19 cellular contexts compared by ENCODE assay signal in the genomic region with DNA sequence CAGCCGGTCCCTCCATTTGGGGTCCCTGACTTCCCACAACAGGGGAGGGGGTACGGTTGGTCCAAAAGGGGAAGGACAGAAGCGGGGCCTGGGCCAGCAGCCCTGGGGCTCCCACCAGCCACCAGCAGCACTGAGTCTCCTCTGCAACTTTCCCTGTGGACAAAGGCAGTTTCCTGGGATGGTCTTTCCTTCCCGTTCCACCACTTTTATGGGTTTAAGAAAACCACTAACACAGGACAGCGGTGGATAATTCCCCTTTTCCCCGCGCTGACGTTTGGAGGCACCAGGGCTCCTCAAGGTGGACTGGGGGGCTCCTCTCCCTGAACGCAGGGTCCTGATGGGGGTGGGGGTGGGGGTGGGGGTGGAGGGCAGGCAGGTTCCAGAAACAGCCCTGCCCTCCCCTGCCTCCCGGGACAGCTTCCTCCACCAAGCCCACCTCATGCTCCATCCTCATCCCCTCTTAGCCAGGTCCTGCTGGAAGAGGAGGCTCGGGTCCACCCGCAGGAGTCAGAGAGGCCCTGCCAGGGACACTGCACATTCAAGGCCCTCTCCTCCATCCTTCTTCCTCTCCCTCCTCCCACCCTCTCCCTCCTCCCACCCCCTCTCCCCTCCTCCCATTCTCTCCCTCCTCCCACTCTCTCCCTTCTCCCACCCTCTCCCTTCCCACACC. TPM values are rescaled to one million over a fixed set of nuclear protein-coding genes. Genes with fewer than 3 reads are reported as not detected.
DNase-seq lines count a peak whose midpoint lies in the region; ATAC-seq and TF ChIP-seq lines count a peak whose summit lies in the region.
"Had no signal": no experiment of that assay in that cellular context is flagged by ENCODE, and none has a peak within 500 bp of the region (broad histone marks: within the 10 kb centered on the region; RNA-seq: fewer than 3 reads in every experiment).

No MANE protein-coding gene starts in this region.

- no peak for TF ChIP-seq EP300 in tibial nerve (IDR thresholded peaks at IDR 0.05)

- H3K4me1 ChIP-seq in IMR-90 (ENCODE audit: control insufficient read depth, insufficient read depth, low read length) (peaks cover 39% of the 10 kb centered on the region), mesenchymal stem cell (ENCODE audit: control insufficient read depth, insufficient read depth, low read depth, low read length) (peaks cover 46% of the 10 kb centered on the region), tibial nerve (peaks cover 0 to 67% (median 43%) of the 10 kb centered on the region in 4 donors)

- H3K27me3 ChIP-seq in IMR-90 (ENCODE audit: control insufficient read depth, insufficient read depth, low read length) (no peaks in the 10 kb centered on the region), mesenchymal stem cell (ENCODE audit: control insufficient read depth in 1 of 2, insufficient read depth in 1 of 2, low read length in 2 of 2) (no peaks in the 10 kb centered on the region), tibial nerve (no peaks in the 10 kb centered on the region)

- no peak overlapping the region for H3K18ac ChIP-seq in IMR-90 (ENCODE audit: low read depth, low read length)
- H3K18ac ChIP-seq in mesenchymal stem cell (ENCODE audit: low read depth in 1 of 2, low read length in 2 of 2) = peak overlapping the region; percentile 58 to 95

- no peak overlapping the region for H2AFZ ChIP-seq in IMR-90 (replicated peaks; ENCODE audit: low read length, poor library complexity)
- H2AFZ ChIP-seq in mesenchymal stem cell (ENCODE audit: low read depth, low read length) = no peak overlapping the region

- H3K9me1 ChIP-seq in IMR-90 (ENCODE audit: insufficient read depth, low read length) = no peaks in the 10 kb centered on the region; the same call in 1 of the 2 replicates

- POLR2A ChIA-PET in IMR-90 (lab: Charles Lee; ENCODE audit: unreplicated experiment) = interaction anchor here (0.5 kb wide), 1 partner anchor 318 kb away, joined by 5 read pairs; no protein-coding TSS in a partner anchor

- H2AK9ac ChIP-seq in IMR-90 (replicated peaks; ENCODE audit: low read depth, low read length, poor library complexity) = no peak overlapping the region

- H3K23ac ChIP-seq in IMR-90 (ENCODE audit: low read depth, low read length) (no peak overlapping the region), mesenchymal stem cell (ENCODE audit: low read length in 2 of 2) (no peak overlapping the region)

- no peaks in the 10 kb centered on the region for H3K36me3 Mint-ChIP-seq in stimulated activated effector memory CD8-positive, alpha-beta T cell treated with anti-CD3 and anti-CD28 coated beads, Interleukin-12 subunit alpha, Interleukin-12 subunit beta, amount 100 ng/mL, for 72 hours

- H4K20me1 ChIP-seq in IMR-90 (ENCODE audit: insufficient read depth, low read length) = peaks cover 2% of the 10 kb centered on the region

- H3K27ac ChIP-seq in IMR-90 (ENCODE audit: insufficient read depth, low read length) = no peak overlapping the region
- no peak overlapping the region for H3K27ac ChIP-seq in mesenchymal stem cell (ENCODE audit: low read length, poor library complexity, severe bottlenecking)
- H3K27ac ChIP-seq in tibial nerve = peak overlapping the region in 3 of 4 donors; percentile 62 to 98 (median 93)
- H3K27ac ChIP-seq: suprapubic skin had no signal

- 0 out of 3 replicates have a peak overlapping the region, but pooled peaks have one; percentile 17 for H2BK15ac ChIP-seq in IMR-90 (ENCODE audit: low read depth, low read length)
- H2BK15ac ChIP-seq in mesenchymal stem cell (ENCODE audit: low read depth, poor library complexity, severe bottlenecking) = peak overlapping the region; percentile 70

- H3K14ac ChIP-seq in IMR-90 (replicated peaks; ENCODE audit: low read depth, low read length) = no peak overlapping the region
- peak overlapping the region in 1 of 2 experiments; percentile 44 for H3K14ac ChIP-seq in mesenchymal stem cell (ENCODE audit: low read length in 2 of 2)

- peak overlapping the region in 1 of 2 experiments; percentile 99 for H2BK12ac ChIP-seq in mesenchymal stem cell (ENCODE audit: low read length in 2 of 2)

- H3K4ac ChIP-seq in IMR-90 (ENCODE audit: low read depth, low read length) = peak overlapping the region; percentile 46; the same call in 1 of the 2 replicates
- peak overlapping the region in 1 of 2 experiments; percentile 98 for H3K4ac ChIP-seq in mesenchymal stem cell (ENCODE audit: low read depth in 1 of 2, low read length in 2 of 2)

- peak overlapping the region in 1 of 2 experiments; percentile 2; a peak in 1 of 4 replicates for H4K8ac ChIP-seq in IMR-90 (ENCODE audit: low read depth in 2 of 2, low read length in 2 of 2)
- H4K8ac ChIP-seq in mesenchymal stem cell (ENCODE audit: low read length) = peak overlapping the region; percentile 45

- TF ChIP-seq CTCF in IMR-90 (conservative IDR thresholded peaks at IDR 0.05; ENCODE audit: low read depth, low read length) (no peak), tibial nerve (IDR thresholded peaks at IDR 0.05) (no peak)

- intact Hi-C loops in IMR-90 (cut with micrococcal nuclease) = loop anchor here (10.0 kb wide), 1 partner anchor 348 kb away; the partner anchor contains the start of genes C21orf58 and PCNT

- no peak for ATAC-seq in IMR-90 (ENCODE audit: low read depth)
- no peak for ATAC-seq in stimulated activated effector memory CD8-positive, alpha-beta T cell treated with anti-CD3 and anti-CD28 coated beads, Interleukin-12 subunit alpha, Interleukin-12 subunit beta, amount 100 ng/mL, for 72 hours
- ATAC-seq: mucosa of descending colon had no signal

- no peak overlapping the region for H3K9ac ChIP-seq in IMR-90 (ENCODE audit: low read depth, low read length)
- peak overlapping the region; percentile 51 for H3K9ac ChIP-seq in mesenchymal stem cell (ENCODE audit: low read length)

- H2BK5ac ChIP-seq in IMR-90 (ENCODE audit: low read depth, low read length, poor library complexity, severe bottlenecking) (no peak overlapping the region), mesenchymal stem cell (ENCODE audit: low read depth, low read length, poor library complexity, severe bottlenecking) (no peak overlapping the region)

- no peak overlapping the region for H3K56ac ChIP-seq in IMR-90 (ENCODE audit: extremely low read depth, insufficient read depth, low read length)

- H3K4me3 ChIP-seq in IMR-90 (ENCODE audit: insufficient read depth, low read depth, low read length) (no peak overlapping the region), mesenchymal stem cell (ENCODE audit: insufficient read depth in 1 of 2, low read depth in 1 of 2, low read length in 2 of 2) (no peak overlapping the region), tibial nerve (no peak overlapping the region)
- H3K4me3 ChIP-seq: mucosa of descending colon, suprapubic skin had no signal

- no TSS peak for BruUV-seq in IMR-90 (replicated peaks; lab: Mats Ljungman, UMichigan)

- peaks cover 0 to 36% of the 10 kb centered on the region in 2 experiments; a peak in 2 of 4 replicates for H3K79me1 ChIP-seq in IMR-90 (ENCODE audit: low read depth in 1 of 2, low read length in 2 of 2)
- H3K79me1 ChIP-seq in mesenchymal stem cell (replicated peaks; ENCODE audit: low read length, poor library complexity, severe bottlenecking) = no peaks in the 10 kb centered on the region

- in situ Hi-C loops in IMR-90 (cut with MboI; ENCODE audit: low sequenced_read_pairs) (no loop called here), ACHN (cut with HindIII; ENCODE audit: low pct_ligation_motif_present, low pct_unique_long_range_greater_than_20kb, low sequenced_read_pairs) (no loop called here)

- peak overlapping the region; percentile 62 for H2AK5ac ChIP-seq in IMR-90 (ENCODE audit: low read depth, low read length)
- H2AK5ac ChIP-seq in mesenchymal stem cell (ENCODE audit: low read length, severe bottlenecking) = peak overlapping the region; percentile 26

- no peak overlapping the region for H4K5ac ChIP-seq in IMR-90 (ENCODE audit: low read depth, low read length)

- DNase-seq in IMR-90 = no peak
- peak; percentile 45 for DNase-seq in ecto neural progenitor cell (ENCODE audit: low spot score)
- no peak for DNase-seq in mesenchymal stem cell
- no peak for DNase-seq in tibial nerve (ENCODE audit: low spot score in 2 of 2)
- no peak for DNase-seq in stimulated activated effector memory CD8-positive, alpha-beta T cell treated with anti-CD3 and anti-CD28 coated beads, Interleukin-12 subunit alpha, Interleukin-12 subunit beta, amount 100 ng/mL, for 72 hours (ENCODE audit: low spot score in 2 of 2)
- no peak for DNase-seq in ACHN
- DNase-seq in activated T-cell treated with anti-CD3 and anti-CD28 coated beads, Interleukin-2, amount 50 U/mL, for 1 hour = no peak
- DNase-seq: activated CD4-positive, alpha-beta T cell treated with anti-CD3 and anti-CD28 coated beads for 48 hours; activated gamma-delta T cell treated with Interleukin-2 at 50 U/mL for 16 hours; GDM1; KBM-7; kidney glomerular epithelial cell; NCI-H2107; NCI-H526 treated with DMSO at 0.1 percent for 48 hours; occipital lobe; stimulated activated CD4-positive, alpha-beta T cell treated with anti-CD3 and anti-CD28 coated beads, Interleukin-2, amount 100 ng/mL, for 48 hours had no signal

- no peak for TF ChIP-seq RAD21 in IMR-90 (IDR thresholded peaks at IDR 0.05; ENCODE audit: low read length)

- H2BK20ac ChIP-seq in IMR-90 (ENCODE audit: low read depth, low read length) = no peak overlapping the region

- peaks cover 32% of the 10 kb centered on the region for H3K4me1 Mint-ChIP-seq in stimulated activated effector memory CD8-positive, alpha-beta T cell treated with anti-CD3 and anti-CD28 coated beads, Interleukin-12 subunit alpha, Interleukin-12 subunit beta, amount 100 ng/mL, for 72 hours

- dilution Hi-C loops in IMR-90 (cut with HindIII; ENCODE audit: low sequenced_read_pairs, unreplicated experiment) = no loop called here

- H3K36me3 ChIP-seq in IMR-90 (ENCODE audit: control insufficient read depth, insufficient read depth, low read length) (no peaks in the 10 kb centered on the region), mesenchymal stem cell (ENCODE audit: control insufficient read depth in 1 of 2, insufficient read depth in 2 of 2, low read depth in 1 of 2, low read length in 2 of 2) (peaks cover 0 to 3% of the 10 kb centered on the region in 2 experiments), tibial nerve (no peaks in the 10 kb centered on the region)
- H3K36me3 ChIP-seq: suprapubic skin had no signal

- H3K9me3 Mint-ChIP-seq in stimulated activated effector memory CD8-positive, alpha-beta T cell treated with anti-CD3 and anti-CD28 coated beads, Interleukin-12 subunit alpha, Interleukin-12 subunit beta, amount 100 ng/mL, for 72 hours = no peaks in the 10 kb centered on the region

- CTCF ChIA-PET in IMR-90 (lab: Yijun Ruan, JAX) = no interaction called here

- H3K4me2 ChIP-seq in IMR-90 (ENCODE audit: low read depth, low read length) (no peak overlapping the region), mesenchymal stem cell (ENCODE audit: low read length, poor library complexity, severe bottlenecking) (no peak overlapping the region)

- 80% methylated on average over 1 of the region's 12 CpGs; no CpG with 5 or more reads in 1 of the 2 experiments for WGBS in IMR-90 (ENCODE audit: extremely low coverage in 2 of 2, insufficient read length in 1 of 2), 2 experiments
- WGBS in mesenchymal stem cell = 31% methylated on average over 6 of the region's 12 CpGs
- 61 to 62% methylated on average over 12 of the region's 12 CpGs for WGBS in tibial nerve, 2 donors

- H4K91ac ChIP-seq in IMR-90 (ENCODE audit: insufficient read depth, low read depth, low read length) = 0 out of 2 replicates have a peak overlapping the region, but pooled peaks have one; percentile 12
- H4K91ac ChIP-seq in mesenchymal stem cell (ENCODE audit: low read length) = peak overlapping the region; percentile 63

- no peak overlapping the region for H3K4me3 Mint-ChIP-seq in stimulated activated effector memory CD8-positive, alpha-beta T cell treated with anti-CD3 and anti-CD28 coated beads, Interleukin-12 subunit alpha, Interleukin-12 subunit beta, amount 100 ng/mL, for 72 hours
- H3K4me3 Mint-ChIP-seq: B cell had no signal

- H2BK120ac ChIP-seq in IMR-90 (ENCODE audit: low read depth, low read length) (peak overlapping the region; percentile 27), mesenchymal stem cell (ENCODE audit: low read depth, low read length) (peak overlapping the region; percentile 95)

- H3K9me3 ChIP-seq in IMR-90 (ENCODE audit: control insufficient read depth, insufficient read depth, low read length) (no peaks in the 10 kb centered on the region), mesenchymal stem cell (ENCODE audit: control insufficient read depth, low read length) (no peaks in the 10 kb centered on the region), tibial nerve (no peaks in the 10 kb centered on the region)
- H3K9me3 ChIP-seq: mucosa of descending colon, suprapubic skin had no signal

- TF ChIP-seq POLR2A in IMR-90 (IDR thresholded peaks at IDR 0.05; ENCODE audit: low read depth, low read length) (no peak), tibial nerve (IDR thresholded peaks at IDR 0.05) (no peak)

- H3K27ac Mint-ChIP-seq in stimulated activated effector memory CD8-positive, alpha-beta T cell treated with anti-CD3 and anti-CD28 coated beads, Interleukin-12 subunit alpha, Interleukin-12 subunit beta, amount 100 ng/mL, for 72 hours = no peak overlapping the region
- H3K27ac Mint-ChIP-seq: B cell had no signal

RNA-seq across cellular contexts. Expression of gene COL6A1, which starts 4.8 kb away (rescaled TPM):
- total RNA-seq in IMR-90 (2012; rRNA removed) = 173 and 186 TPM in 2 replicates
- polyA plus RNA-seq in IMR-90 (2012; rRNA removed) = 1,556 and 1,578 TPM in 2 replicates
- 1,992 and 3,331 TPM in 2 replicates for polyA plus RNA-seq in IMR-90 (2012; cell fraction: cytosol; rRNA removed)
- 5,237 and 11,886 TPM in 2 replicates for polyA plus RNA-seq in IMR-90 (2012; cell fraction: nucleus; rRNA removed; ENCODE audit: low replicate concordance)
- 2,201 TPM for polyA plus RNA-seq in mesenchymal stem cell (2013, experiment 1 of 2)
- 2,173 TPM for polyA plus RNA-seq in mesenchymal stem cell (2013, experiment 2 of 2)
- 100 to 1,000 TPM; 356 to 669 (median 427) TPM for total RNA-seq in tibial nerve

Comparison
In these comparisons a context has a peak if more than half of its experiments do, and no peak if none do; other contexts are left out.
1. H3K27ac ChIP-seq: peak in tibial nerve (3 of 4); none in IMR-90 (single experiment) and mesenchymal stem cell (single experiment).